In genomic region chr14:68790656-68791077, GRCh38 we compare ENCODE assay signal across 8 cellular contexts. TPM values are rescaled to one million over a fixed set of nuclear protein-coding genes. Genes with fewer than 3 reads are reported as not detected.
DNase-seq lines count a peak whose midpoint lies in the region; ATAC-seq and TF ChIP-seq lines count a peak whose summit lies in the region.

No MANE protein-coding gene starts in this region.

- no peak overlapping the region for H3K27ac ChIP-seq in KMS-11
- H3K27ac ChIP-seq in epithelial cell of prostate = peak overlapping the region; percentile 99
- H3K27ac ChIP-seq in ovary = peak overlapping the region; percentile 88 to 100

- no peak for ATAC-seq in activated CD8-positive, alpha-beta memory T cell treated with anti-CD3 and anti-CD28 coated beads, Interleukin-2, amount 10 ng/mL, durations not matched to agents 7 days and 5 days
- ATAC-seq in GM18873 (IDR thresholded peaks at IDR 0.05; ENCODE audit: low FRiP score, unreplicated experiment) = no peak
- ATAC-seq in GM19324 (IDR thresholded peaks at IDR 0.05; ENCODE audit: low FRiP score, unreplicated experiment) = no peak

- no peaks in the 10 kb centered on the region for H3K27me3 Mint-ChIP-seq in activated CD8-positive, alpha-beta memory T cell treated with anti-CD3 and anti-CD28 coated beads, Interleukin-2, amount 10 ng/mL, durations not matched to agents 7 days and 5 days

- CTCF ChIA-PET in activated CD8-positive, alpha-beta memory T cell treated with anti-CD3 and anti-CD28 coated beads, Interleukin-2, amount 10 ng/mL, durations not matched to agents 7 days and 5 days (lab: Charles Lee) = interaction anchor here (1.0 to 9.6 kb wide), 13 partner anchors 10 to 847 kb away, joined by 3 to 237 read pairs (median 13); no protein-coding TSS in a partner anchor

- 1 to 5% (median 2%) methylated on average over 8 of the region's 8 CpGs for WGBS in ovary, 3 donors

- peaks cover 54% of the 10 kb centered on the region for H3K4me1 Mint-ChIP-seq in activated CD8-positive, alpha-beta memory T cell treated with anti-CD3 and anti-CD28 coated beads, Interleukin-2, amount 10 ng/mL, durations not matched to agents 7 days and 5 days

- H3K9ac ChIP-seq in KMS-11 = peak overlapping the region; percentile 97; the same call in 1 of the 2 replicates

- no peaks in the 10 kb centered on the region for H4K20me1 ChIP-seq in KMS-11 (ENCODE audit: insufficient read depth)

- H3K36me3 ChIP-seq in KMS-11 (ENCODE audit: insufficient read depth) (no peaks in the 10 kb centered on the region), ovary (no peaks in the 10 kb centered on the region)

- intact Hi-C loops in ovary (cut with DNase I) = loop anchor here in 2 of 4 donors (2.0 to 10.0 kb wide), 6 partner anchors 243 to 646 kb away; no protein-coding TSS in a partner anchor

- H3K36me3 Mint-ChIP-seq in activated CD8-positive, alpha-beta memory T cell treated with anti-CD3 and anti-CD28 coated beads, Interleukin-2, amount 10 ng/mL, durations not matched to agents 7 days and 5 days = peaks cover 48% of the 10 kb centered on the region

- H3K27ac Mint-ChIP-seq in activated CD8-positive, alpha-beta memory T cell treated with anti-CD3 and anti-CD28 coated beads, Interleukin-2, amount 10 ng/mL, durations not matched to agents 7 days and 5 days = peak overlapping the region; percentile 100

- H3K27me3 ChIP-seq in KMS-11 (ENCODE audit: insufficient read depth, low read depth) = no peaks in the 10 kb centered on the region
- no peaks in the 10 kb centered on the region for H3K27me3 ChIP-seq in ovary

- H2AFZ ChIP-seq in KMS-11 (ENCODE audit: low read depth) = no peak overlapping the region

- DNase-seq in activated CD8-positive, alpha-beta memory T cell treated with anti-CD3 and anti-CD28 coated beads, Interleukin-2, amount 10 ng/mL, durations not matched to agents 7 days and 5 days = peak; percentile 75
- no peak for DNase-seq in epithelial cell of prostate (ENCODE audit: low read depth, low spot score)
- DNase-seq in ovary = peak in 1 of 5 donors; percentile 47
- DNase-seq in NCI-H748 (lab: John Stamatoyannopoulos, UW; ENCODE audit: unreplicated experiment) = no peak
- no peak for DNase-seq in NCI-H1105 treated with DMSO at 0.1 percent for 48 hours (lab: John Stamatoyannopoulos, UW)

- peak overlapping the region; percentile 33 for H3K4me2 ChIP-seq in KMS-11

- H3K9me3 Mint-ChIP-seq in activated CD8-positive, alpha-beta memory T cell treated with anti-CD3 and anti-CD28 coated beads, Interleukin-2, amount 10 ng/mL, durations not matched to agents 7 days and 5 days (ENCODE audit: low read depth) = no peaks in the 10 kb centered on the region

- H3K4me1 ChIP-seq in KMS-11 (ENCODE audit: low read depth, poor library complexity, severe bottlenecking) = peaks cover 8% of the 10 kb centered on the region
- peaks cover 3% of the 10 kb centered on the region for H3K4me1 ChIP-seq in ovary (ENCODE audit: insufficient read depth)

- TF ChIP-seq CTCF in KMS-11 (conservative IDR thresholded peaks at IDR 0.05; ENCODE audit: low read depth, low read length) = no peak
- no peak for TF ChIP-seq CTCF in ovary (IDR thresholded peaks at IDR 0.05)

- peaks cover 32% of the 10 kb centered on the region for H3K79me2 ChIP-seq in KMS-11 (ENCODE audit: insufficient read depth, low read depth)

- H3K4me3 ChIP-seq in KMS-11 (IDR thresholded peaks at IDR 0.05; ENCODE audit: insufficient read depth, low read depth, low read length) = peak overlapping the region; percentile 38
- peak overlapping the region; percentile 85 for H3K4me3 ChIP-seq in ovary

- no peak for TF ChIP-seq EP300 in ovary (IDR thresholded peaks at IDR 0.05)

- H3K9me3 ChIP-seq in ovary = no peaks in the 10 kb centered on the region

- no peak for TF ChIP-seq POLR2A in ovary (IDR thresholded peaks at IDR 0.05)

- peak overlapping the region; percentile 87 for H3K4me3 Mint-ChIP-seq in activated CD8-positive, alpha-beta memory T cell treated with anti-CD3 and anti-CD28 coated beads, Interleukin-2, amount 10 ng/mL, durations not matched to agents 7 days and 5 days

RNA-seq across cellular contexts. Expression of gene ZFP36L1, which starts 2.2 kb away (rescaled TPM):
- 10 to 100 TPM; 53.6 to 85.6 TPM for total RNA-seq in activated CD8-positive, alpha-beta memory T cell treated with anti-CD3 and anti-CD28 coated beads, Interleukin-2, amount 10 ng/mL, durations not matched to agents 7 days and 5 days
- 1,000 to 10,000 TPM in 2 of 7 donors, 100 to 1,000 TPM in 5; 412 to 1,074 (median 693) TPM for total RNA-seq in ovary
- 100 to 1,000 TPM; 336 to 525 TPM for polyA plus RNA-seq in ovary

Comparison
In these comparisons a context has a peak if more than half of its experiments do, and no peak if none do; other contexts are left out.
1. RNA of gene ZFP36L1, which starts 2.2 kb away (total RNA-seq): 412 to 1,074 TPM in ovary; 53.6 to 85.6 TPM in activated CD8-positive, alpha-beta memory T cell treated with anti-CD3 and anti-CD28 coated beads, Interleukin-2, amount 10 ng/mL, durations not matched to agents 7 days and 5 days; every median in the first group is over 4 times any median in the second.